ENCODE assay signal across 16 cellular contexts in genomic region chr10:78434886-78435285, GRCh38.
DNase-seq lines count a peak whose midpoint lies in the region; ATAC-seq, FAIRE-seq and TF ChIP-seq lines count a peak whose summit lies in the region.
"Had no signal": no experiment of that assay in that cellular context is flagged by ENCODE, and none has a peak within 500 bp of the region (broad histone marks: within the 10 kb centered on the region; RNA-seq: fewer than 3 reads in every experiment).

No MANE protein-coding gene starts in this region.

- H3K36me3 ChIP-seq in BLaER1 (no peaks in the 10 kb centered on the region), IMR-90 (ENCODE audit: control insufficient read depth, insufficient read depth, low read length) (no peaks in the 10 kb centered on the region), endothelial cell of umbilical vein (ENCODE audit: control insufficient read depth in 2 of 2, extremely low read depth in 1 of 2, insufficient read depth in 2 of 2, low read length in 2 of 2) (no peaks in the 10 kb centered on the region), neural progenitor cell (no peaks in the 10 kb centered on the region)
- H3K36me3 ChIP-seq: BE2C, HAP-1 had no signal

- H2BK15ac ChIP-seq in IMR-90 (ENCODE audit: low read depth, low read length) = no peak overlapping the region

- no peaks in the 10 kb centered on the region for H3K9me3 ChIP-seq in BLaER1
- H3K9me3 ChIP-seq in IMR-90 (ENCODE audit: control insufficient read depth, insufficient read depth, low read length) = no peaks in the 10 kb centered on the region
- H3K9me3 ChIP-seq in endothelial cell of umbilical vein (replicated peaks; ENCODE audit: control insufficient read depth, insufficient read depth, low read length) = no peaks in the 10 kb centered on the region
- no peaks in the 10 kb centered on the region for H3K9me3 ChIP-seq in neural progenitor cell (ENCODE audit: low read depth)
- H3K9me3 ChIP-seq: BE2C, HAP-1 had no signal

- no peak overlapping the region for H2AK9ac ChIP-seq in IMR-90 (replicated peaks; ENCODE audit: low read depth, low read length, poor library complexity)

- H4K91ac ChIP-seq in IMR-90 (ENCODE audit: insufficient read depth, low read depth, low read length) = no peak overlapping the region

- H3K4me1 Mint-ChIP-seq in neural progenitor cell = peaks cover 74% of the 10 kb centered on the region
- no peaks in the 10 kb centered on the region for H3K4me1 Mint-ChIP-seq in activated CD8-positive, alpha-beta T cell treated with anti-CD3 and anti-CD28 coated beads for 36 hours (ENCODE audit: low read depth)
- no peaks in the 10 kb centered on the region for H3K4me1 Mint-ChIP-seq in activated T-helper 2 cell treated with anti-CD3 and anti-CD28 coated beads, Interferon-gamma antibody, Interleukin-2, Interleukin-4, amounts not matched to agents 10 μg/mL and 5 μg/mL and 100 μg/mL, durations not matched to agents 14 hours and 24 hours and 36 hours (ENCODE audit: low read depth)

- H2AFZ ChIP-seq in IMR-90 (replicated peaks; ENCODE audit: low read length, poor library complexity) (no peak overlapping the region), endothelial cell of umbilical vein (ENCODE audit: low read depth, low read length) (no peak overlapping the region), neural progenitor cell (replicated peaks) (no peak overlapping the region)

- dilution Hi-C loops in IMR-90 (cut with HindIII; ENCODE audit: low sequenced_read_pairs, unreplicated experiment) = no loop called here
- dilution Hi-C loops in endothelial cell of umbilical vein (cut with MboI; ENCODE audit: extremely low pct_ligation_motif_present, low sequenced_read_pairs) = no loop called here

- H3K27me3 ChIP-seq in BLaER1 (no peaks in the 10 kb centered on the region), IMR-90 (ENCODE audit: control insufficient read depth, insufficient read depth, low read length) (peaks cover 20% of the 10 kb centered on the region), endothelial cell of umbilical vein (ENCODE audit: control insufficient read depth in 2 of 2, insufficient read depth in 2 of 2, low read length in 2 of 2) (peaks cover 7 to 12% of the 10 kb centered on the region in 2 experiments), neural progenitor cell (no peaks in the 10 kb centered on the region)
- H3K27me3 ChIP-seq: BE2C had no signal

- TF ChIP-seq POLR2A in IMR-90 (IDR thresholded peaks at IDR 0.05; ENCODE audit: low read depth, low read length) (no peak), endothelial cell of umbilical vein (IDR thresholded peaks at IDR 0.05; ENCODE audit: low read depth, low read length) (no peak)

- POLR2A ChIA-PET in IMR-90 (lab: Charles Lee; ENCODE audit: unreplicated experiment) = interaction anchor here (0.5 kb wide), 1 partner anchor 111 kb away, joined by 3 read pairs; no protein-coding TSS in a partner anchor
- POLR2A ChIA-PET in endothelial cell of umbilical vein (lab: Charles Lee) = no interaction called here
- POLR2A ChIA-PET in activated CD8-positive, alpha-beta T cell treated with anti-CD3 and anti-CD28 coated beads for 36 hours (lab: Charles Lee) = no interaction called here

- H3K4me1 ChIP-seq in BLaER1 = peaks cover 52% of the 10 kb centered on the region
- peaks cover 2% of the 10 kb centered on the region; the same call in 1 of the 2 replicates for H3K4me1 ChIP-seq in IMR-90 (ENCODE audit: control insufficient read depth, insufficient read depth, low read length)
- peaks cover 9% of the 10 kb centered on the region for H3K4me1 ChIP-seq in endothelial cell of umbilical vein (ENCODE audit: control insufficient read depth, extremely low read depth, insufficient read depth, low read length)
- peaks cover 41% of the 10 kb centered on the region for H3K4me1 ChIP-seq in neural progenitor cell
- H3K4me1 ChIP-seq: HAP-1 had no signal

- H3K4me3 ChIP-seq in BLaER1 = no peak overlapping the region
- H3K4me3 ChIP-seq in IMR-90 (ENCODE audit: insufficient read depth, low read depth, low read length) = no peak overlapping the region
- H3K4me3 ChIP-seq in endothelial cell of umbilical vein (replicated peaks in 1 of 3; ENCODE audit: insufficient read depth in 1 of 3, low read depth in 1 of 3, low read length in 3 of 3) = no peak overlapping the region
- H3K4me3 ChIP-seq in neural progenitor cell = no peak overlapping the region
- H3K4me3 ChIP-seq: HAP-1 had no signal

- no peak for TF ChIP-seq RAD21 in IMR-90 (IDR thresholded peaks at IDR 0.05; ENCODE audit: low read length)

- no peak overlapping the region for H2BK120ac ChIP-seq in IMR-90 (ENCODE audit: low read depth, low read length)

- H3K9me1 ChIP-seq in IMR-90 (ENCODE audit: insufficient read depth, low read length) (0 out of 2 replicates have a peak, but pooled peaks cover 3% of the 10 kb centered on the region), endothelial cell of umbilical vein (replicated peaks; ENCODE audit: control insufficient read depth, extremely low read depth, insufficient read depth, low read length) (no peaks in the 10 kb centered on the region)

- no CpG with 5 or more reads among the region's 8 CpGs for WGBS in IMR-90 (ENCODE audit: extremely low coverage in 2 of 2, insufficient read length in 1 of 2), 2 experiments

- intact Hi-C loops in IMR-90 (cut with micrococcal nuclease) = no loop called here
- intact Hi-C loops in endothelial cell of umbilical vein (cut with micrococcal nuclease) = loop anchor here (2.0 kb wide), 1 partner anchor 132 kb away; no protein-coding TSS in a partner anchor
- intact Hi-C loops in activated CD8-positive, alpha-beta T cell treated with anti-CD3 and anti-CD28 coated beads for 36 hours (cut with micrococcal nuclease) = no loop called here
- intact Hi-C loops in activated T-helper 2 cell treated with anti-CD3 and anti-CD28 coated beads, Interferon-gamma antibody, Interleukin-2, Interleukin-4, amounts not matched to agents 10 μg/mL and 5 μg/mL and 100 μg/mL, durations not matched to agents 14 hours and 24 hours and 36 hours (cut with micrococcal nuclease) = no loop called here

- 0 out of 2 replicates have a peak overlapping the region, but pooled peaks have one; percentile 10 for H3K23ac ChIP-seq in IMR-90 (ENCODE audit: low read depth, low read length)

- no peak overlapping the region for H2BK20ac ChIP-seq in IMR-90 (ENCODE audit: low read depth, low read length)

- H3K36me3 Mint-ChIP-seq in neural progenitor cell = no peaks in the 10 kb centered on the region
- H3K36me3 Mint-ChIP-seq in activated CD8-positive, alpha-beta T cell treated with anti-CD3 and anti-CD28 coated beads for 36 hours (ENCODE audit: low read depth) = no peaks in the 10 kb centered on the region
- no peaks in the 10 kb centered on the region for H3K36me3 Mint-ChIP-seq in activated T-helper 2 cell treated with anti-CD3 and anti-CD28 coated beads, Interferon-gamma antibody, Interleukin-2, Interleukin-4, amounts not matched to agents 10 μg/mL and 5 μg/mL and 100 μg/mL, durations not matched to agents 14 hours and 24 hours and 36 hours (ENCODE audit: low read depth)
- H3K36me3 Mint-ChIP-seq: CD8-positive, alpha-beta T cell had no signal

- H3K9me3 Mint-ChIP-seq in neural progenitor cell = no peaks in the 10 kb centered on the region
- H3K9me3 Mint-ChIP-seq in activated CD8-positive, alpha-beta T cell treated with anti-CD3 and anti-CD28 coated beads for 36 hours = no peaks in the 10 kb centered on the region
- H3K9me3 Mint-ChIP-seq in activated T-helper 2 cell treated with anti-CD3 and anti-CD28 coated beads, Interferon-gamma antibody, Interleukin-2, Interleukin-4, amounts not matched to agents 10 μg/mL and 5 μg/mL and 100 μg/mL, durations not matched to agents 14 hours and 24 hours and 36 hours = no peaks in the 10 kb centered on the region
- H3K9me3 Mint-ChIP-seq: CD8-positive, alpha-beta T cell had no signal

- H3K27ac ChIP-seq in BLaER1 = no peak overlapping the region
- H3K27ac ChIP-seq in IMR-90 (ENCODE audit: insufficient read depth, low read length) = no peak overlapping the region
- no peak overlapping the region for H3K27ac ChIP-seq in endothelial cell of umbilical vein (ENCODE audit: insufficient read depth, low read depth, low read length)
- no peak overlapping the region for H3K27ac ChIP-seq in neural progenitor cell

- H3K27me3 Mint-ChIP-seq in neural progenitor cell (ENCODE audit: insufficient read depth, low read depth) = peaks cover 2% of the 10 kb centered on the region
- peaks cover 9% of the 10 kb centered on the region for H3K27me3 Mint-ChIP-seq in activated CD8-positive, alpha-beta T cell treated with anti-CD3 and anti-CD28 coated beads for 36 hours
- H3K27me3 Mint-ChIP-seq in activated T-helper 2 cell treated with anti-CD3 and anti-CD28 coated beads, Interferon-gamma antibody, Interleukin-2, Interleukin-4, amounts not matched to agents 10 μg/mL and 5 μg/mL and 100 μg/mL, durations not matched to agents 14 hours and 24 hours and 36 hours (ENCODE audit: low read depth) = peaks cover 9% of the 10 kb centered on the region

- no TSS peak for BruUV-seq in IMR-90 (replicated peaks; lab: Mats Ljungman, UMichigan)
- BruUV-seq in endothelial cell of umbilical vein (replicated peaks; lab: Mats Ljungman, UMichigan) = no TSS peak

- no peak overlapping the region for H3K9ac ChIP-seq in BLaER1
- no peak overlapping the region for H3K9ac ChIP-seq in IMR-90 (ENCODE audit: low read depth, low read length)
- no peak overlapping the region for H3K9ac ChIP-seq in endothelial cell of umbilical vein (replicated peaks; ENCODE audit: extremely low read depth, insufficient read depth, low read length)
- no peak overlapping the region for H3K9ac ChIP-seq in neural progenitor cell

- no peak overlapping the region for H2AK5ac ChIP-seq in IMR-90 (ENCODE audit: low read depth, low read length)

- no peak overlapping the region for H4K8ac ChIP-seq in IMR-90 (ENCODE audit: low read depth in 2 of 2, low read length in 2 of 2)

- H3K18ac ChIP-seq in IMR-90 (ENCODE audit: low read depth, low read length) = no peak overlapping the region

- peak overlapping the region; percentile 95 for H3K27ac Mint-ChIP-seq in neural progenitor cell
- H3K27ac Mint-ChIP-seq in activated CD8-positive, alpha-beta T cell treated with anti-CD3 and anti-CD28 coated beads for 36 hours = no peak overlapping the region
- H3K27ac Mint-ChIP-seq in activated T-helper 2 cell treated with anti-CD3 and anti-CD28 coated beads, Interferon-gamma antibody, Interleukin-2, Interleukin-4, amounts not matched to agents 10 μg/mL and 5 μg/mL and 100 μg/mL, durations not matched to agents 14 hours and 24 hours and 36 hours = no peak overlapping the region
- H3K27ac Mint-ChIP-seq: CD8-positive, alpha-beta T cell had no signal

- no peak overlapping the region for H4K5ac ChIP-seq in IMR-90 (ENCODE audit: low read depth, low read length)

- H3K4me2 ChIP-seq in BLaER1 (peak overlapping the region; percentile 78), IMR-90 (ENCODE audit: low read depth, low read length) (no peak overlapping the region), endothelial cell of umbilical vein (ENCODE audit: insufficient read depth, low read length) (no peak overlapping the region), neural progenitor cell (no peak overlapping the region)

- DNase-seq in IMR-90 = no peak
- peak; percentile 43 for DNase-seq in endothelial cell of umbilical vein (ENCODE audit: low read depth, low spot score)
- no peak for DNase-seq in neural progenitor cell (ENCODE audit: low spot score)
- DNase-seq in activated CD8-positive, alpha-beta T cell treated with anti-CD3 and anti-CD28 coated beads for 36 hours = no peak
- DNase-seq in activated T-helper 2 cell treated with anti-CD3 and anti-CD28 coated beads, Interferon-gamma antibody, Interleukin-2, Interleukin-4, amounts not matched to agents 10 μg/mL and 5 μg/mL and 100 μg/mL, durations not matched to agents 14 hours and 24 hours and 36 hours (ENCODE audit: low spot score) = no peak
- DNase-seq in DMS153 (lab: John Stamatoyannopoulos, UW) = no peak
- DNase-seq: CD8-positive, alpha-beta T cell; NCI-H187; NCI-H2107; PC-3; RPMI8226 had no signal

- TF ChIP-seq CTCF in IMR-90 (conservative IDR thresholded peaks at IDR 0.05; ENCODE audit: low read depth, low read length) (no peak), endothelial cell of umbilical vein (IDR thresholded peaks at IDR 0.05; ENCODE audit: extremely low read depth in 1 of 2, insufficient read depth in 1 of 2, low read depth in 1 of 2, low read length in 2 of 2) (no peak), neural progenitor cell (IDR thresholded peaks at IDR 0.05) (no peak)
- no peak for TF ChIP-seq CTCF in activated CD8-positive, alpha-beta T cell treated with anti-CD3 and anti-CD28 coated beads for 36 hours (IDR thresholded peaks at IDR 0.05)

- H3F3A ChIP-seq in neural progenitor cell (ENCODE audit: low read depth) = peaks cover 10% of the 10 kb centered on the region

- no peaks in the 10 kb centered on the region for H3K79me1 ChIP-seq in IMR-90 (ENCODE audit: low read depth in 1 of 2, low read length in 2 of 2)

- no peak overlapping the region for H3K4ac ChIP-seq in IMR-90 (ENCODE audit: low read depth, low read length)

- no peak overlapping the region for H3K4me3 Mint-ChIP-seq in neural progenitor cell
- no peak overlapping the region for H3K4me3 Mint-ChIP-seq in activated CD8-positive, alpha-beta T cell treated with anti-CD3 and anti-CD28 coated beads for 36 hours
- H3K4me3 Mint-ChIP-seq in activated T-helper 2 cell treated with anti-CD3 and anti-CD28 coated beads, Interferon-gamma antibody, Interleukin-2, Interleukin-4, amounts not matched to agents 10 μg/mL and 5 μg/mL and 100 μg/mL, durations not matched to agents 14 hours and 24 hours and 36 hours (ENCODE audit: low read depth) = no peak overlapping the region
- H3K4me3 Mint-ChIP-seq: CD8-positive, alpha-beta T cell had no signal

- H3K56ac ChIP-seq in IMR-90 (ENCODE audit: extremely low read depth, insufficient read depth, low read length) = no peak overlapping the region

- no peak overlapping the region for H3K14ac ChIP-seq in IMR-90 (replicated peaks; ENCODE audit: low read depth, low read length)

- no peaks in the 10 kb centered on the region for H4K20me1 ChIP-seq in BLaER1
- H4K20me1 ChIP-seq in IMR-90 (ENCODE audit: insufficient read depth, low read length) = no peaks in the 10 kb centered on the region
- H4K20me1 ChIP-seq in endothelial cell of umbilical vein (replicated peaks; ENCODE audit: control insufficient read depth, extremely low read depth, insufficient read depth, low read length) = no peaks in the 10 kb centered on the region
- no peaks in the 10 kb centered on the region for H4K20me1 ChIP-seq in neural progenitor cell (ENCODE audit: low read depth)

- ATAC-seq in IMR-90 (ENCODE audit: low read depth) = no peak
- ATAC-seq in activated CD8-positive, alpha-beta T cell treated with anti-CD3 and anti-CD28 coated beads for 36 hours = no peak
- no peak for ATAC-seq in GM18511 (IDR thresholded peaks at IDR 0.05; ENCODE audit: unreplicated experiment)
- ATAC-seq: CD8-positive, alpha-beta T cell; PC-3 had no signal

- CTCF ChIA-PET in IMR-90 (lab: Yijun Ruan, JAX) = no interaction called here
- CTCF ChIA-PET in endothelial cell of umbilical vein (lab: Charles Lee) = interaction anchor here (2.7 kb wide), 1 partner anchor 223 kb away, joined by 8 read pairs; no protein-coding TSS in a partner anchor
- CTCF ChIA-PET in activated CD8-positive, alpha-beta T cell treated with anti-CD3 and anti-CD28 coated beads for 36 hours (lab: Charles Lee) = no interaction called here

- H3K79me2 ChIP-seq in endothelial cell of umbilical vein (ENCODE audit: control insufficient read depth, insufficient read depth, low read length) = no peaks in the 10 kb centered on the region
- no peaks in the 10 kb centered on the region for H3K79me2 ChIP-seq in neural progenitor cell (ENCODE audit: low read depth)

- no peak overlapping the region for H2BK5ac ChIP-seq in IMR-90 (ENCODE audit: low read depth, low read length, poor library complexity, severe bottlenecking)

- no peak for FAIRE-seq in endothelial cell of umbilical vein (lab: Jason Lieb, UNC)
- FAIRE-seq: A204.1 had no signal

- in situ Hi-C loops in IMR-90 (cut with MboI; ENCODE audit: low sequenced_read_pairs) = no loop called here
